In the genomic region with DNA sequence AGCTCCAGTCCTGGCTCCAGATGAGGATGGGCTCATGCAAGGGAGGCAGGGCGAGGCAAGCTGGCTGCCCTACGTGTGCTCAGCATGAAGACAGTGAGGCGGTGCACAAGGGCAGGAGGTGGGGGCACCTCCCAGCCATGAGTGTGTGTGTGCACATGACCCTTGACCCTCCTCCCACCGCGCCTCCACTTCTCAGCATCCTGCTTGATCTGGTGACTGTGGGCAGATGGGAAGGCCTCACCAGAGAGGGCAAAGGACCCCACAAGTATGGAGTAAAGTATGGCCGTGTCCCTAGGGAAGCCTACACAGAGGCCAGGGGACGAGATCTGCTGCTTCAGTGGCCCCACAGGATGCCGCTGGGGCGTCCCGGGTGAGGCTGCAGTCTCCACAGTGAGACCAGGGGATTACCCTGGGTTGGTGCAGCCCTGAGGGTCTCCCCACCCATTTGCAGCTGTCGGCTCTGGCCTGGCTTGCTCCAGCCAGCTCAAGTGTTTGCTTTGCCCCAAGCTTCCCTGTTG, we compare ENCODE assay signal across 27 cellular contexts. TPM values are rescaled to one million over a fixed set of nuclear protein-coding genes. Genes with fewer than 3 reads are reported as not detected.
"Had no signal": no experiment of that assay in that cellular context is flagged by ENCODE, and none has a peak within 500 bp of the region (broad histone marks: within the 10 kb centered on the region; RNA-seq: fewer than 3 reads in every experiment).

No MANE protein-coding gene starts in this region.

- H3K27ac ChIP-seq: adrenal gland, ascending aorta, body of pancreas had no signal

- ATAC-seq: activated CD8-positive, alpha-beta memory T cell treated with anti-CD3 and anti-CD28 coated beads, Interleukin-2, amount 10 ng/mL, durations not matched to agents 7 days and 5 days; activated T-cell treated with anti-CD3 and anti-CD28 coated beads, Interleukin-2, amount 50 U/mL, for 4 hours; activated T-helper 17 cell treated with anti-CD3 and anti-CD28 coated beads, Interleukin-2, amount 50 U/mL, for 72 hours; body of pancreas; Right ventricle myocardium inferior; T-helper 17 cell had no signal

- DNase-seq: activated B cell treated with CpG ODN at 0.5 μM for 24 hours; activated CD4-positive, alpha-beta T cell treated with anti-CD3 and anti-CD28 coated beads for 1 hour; activated CD4-positive, alpha-beta T cell treated with anti-CD3 and anti-CD28 coated beads, Interleukin-2, amount 10 ng/mL, durations not matched to agents 24 days and 14 days; activated CD4-positive, alpha-beta T cell treated with anti-CD3 and anti-CD28 coated beads, Interleukin-2, amount 50 U/mL, for 48 hours; activated CD8-positive, alpha-beta memory T cell treated with anti-CD3 and anti-CD28 coated beads, Interleukin-2, amount 10 ng/mL, durations not matched to agents 7 days and 5 days; activated naive CD4-positive, alpha-beta T cell treated with anti-CD3 and anti-CD28 coated beads, Interleukin-2, amount 50 U/mL, for 16 hours; activated naive CD8-positive, alpha-beta T cell treated with anti-CD3 and anti-CD28 coated beads, Interleukin-2, amount 10 ng/mL, durations not matched to agents 7 days and 5 days; activated T-cell treated with anti-CD3 and anti-CD28 coated beads, Interleukin-2, amount 50 U/mL, for 4 hours; body of pancreas; Karpas-422; MM.1S; NCI-H1105; NCI-H1436; NCI-H1694 treated with DMSO at 0.1 percent for 48 hours; NCI-H2029 treated with DMSO at 0.1 percent for 48 hours; NCI-H345; NCI-H510A treated with DMSO at 0.1 percent for 48 hours; NCI-H69; NK-92 treated with Interleukin-12 subunit alpha and Interleukin-12 subunit beta, amount 100 ng/mL, for 24 hours; OCI-M1; RPMI8226; T-helper 17 cell; T-helper 9 cell had no signal

- H3K4me1 ChIP-seq: adrenal gland, ascending aorta had no signal

- H3K27me3 ChIP-seq: adrenal gland, ascending aorta, body of pancreas had no signal

- H3K36me3 ChIP-seq: adrenal gland, ascending aorta had no signal

- H3K4me3 ChIP-seq: adrenal gland, ascending aorta, body of pancreas had no signal

- H3K9me3 ChIP-seq: adrenal gland, ascending aorta, body of pancreas had no signal

RNA-seq across cellular contexts. Expression of a gene that starts 7.9 kb away (rescaled TPM):
- total RNA-seq: activated B cell treated with CpG ODN at 0.5 μM for 24 hours; activated CD4-positive, alpha-beta T cell treated with anti-CD3 and anti-CD28 coated beads, Interleukin-2, amount 10 ng/mL, durations not matched to agents 24 days and 14 days; adrenal gland; ascending aorta; body of pancreas; Right ventricle myocardium inferior had no signal
- polyA plus RNA-seq: adrenal gland had no signal
